ENCODE assay signal across 8 cellular contexts in the genomic region with DNA sequence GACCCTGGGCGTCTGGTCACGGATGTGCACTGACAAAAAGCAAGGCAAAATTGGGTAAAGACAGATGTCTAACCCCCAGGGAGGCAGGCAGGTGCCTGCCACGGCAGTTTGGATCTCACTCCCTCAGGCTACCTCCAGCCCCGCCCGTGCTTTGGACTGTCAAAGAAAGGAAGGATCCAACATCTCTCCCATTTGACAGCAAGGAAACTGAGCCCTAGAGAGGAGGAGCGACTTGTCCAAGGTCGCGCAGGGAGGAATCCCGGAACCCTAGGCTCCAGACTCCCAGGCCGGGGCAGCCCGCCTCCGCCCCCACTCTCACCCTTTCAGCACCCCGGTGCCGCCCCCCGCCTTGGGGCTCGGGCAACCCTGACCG. TPM values are rescaled to one million over a fixed set of nuclear protein-coding genes. Genes with fewer than 3 reads are reported as not detected.
DNase-seq lines count a peak whose midpoint lies in the region; ATAC-seq and TF ChIP-seq lines count a peak whose summit lies in the region.

No MANE protein-coding gene starts in this region.

- peak overlapping the region; percentile 86 to 92 for H3K4me3 Mint-ChIP-seq in effector memory CD8-positive, alpha-beta T cell
- H3K4me3 Mint-ChIP-seq in natural killer cell, result peak overlapping the region; percentile 97

- TF ChIP-seq CTCF in AG04449 (IDR thresholded peaks at IDR 0.05; ENCODE audit: insufficient read depth, low read length, missing control alignments) (no peak), natural killer cell (IDR thresholded peaks at IDR 0.05) (no peak)

- CTCF ChIA-PET in AG04449 (lab: Yijun Ruan, JAX), result interaction anchor here (1.5 kb wide), 1 partner anchor 79 kb away, joined by 3 read pairs; no protein-coding TSS in a partner anchor

- intact Hi-C loops in natural killer cell (cut with micrococcal nuclease), result loop anchor here (2.0 to 5.0 kb wide), 2 partner anchors 248 to 523 kb away; a partner anchor contains a TSS

- H3K27me3 Mint-ChIP-seq in effector memory CD8-positive, alpha-beta T cell, result no peaks in the 10 kb centered on the region
- no peaks in the 10 kb centered on the region for H3K27me3 Mint-ChIP-seq in natural killer cell (ENCODE audit: low read depth in 2 of 2)

- DNase-seq in AG04449 (ENCODE audit: low read depth, low spot score), result no peak
- DNase-seq in NCI-H748 (lab: John Stamatoyannopoulos, UW; ENCODE audit: unreplicated experiment), result peak; percentile 85
- DNase-seq in effector memory CD8-positive, alpha-beta T cell, result no peak
- DNase-seq in natural killer cell, result no peak
- no peak for DNase-seq in NK-92 treated with Interleukin-12 subunit alpha and Interleukin-12 subunit beta, amount 100 ng/mL, for 24 hours (lab: John Stamatoyannopoulos, UW)
- no peak for DNase-seq in GM19240 (ENCODE audit: insufficient read length, low spot score)

- H3K27ac Mint-ChIP-seq in effector memory CD8-positive, alpha-beta T cell, result peak overlapping the region; percentile 96 to 97
- H3K27ac Mint-ChIP-seq in natural killer cell, result peak overlapping the region; percentile 91 to 95

- H3K36me3 Mint-ChIP-seq in effector memory CD8-positive, alpha-beta T cell (ENCODE audit: insufficient read depth), result peaks cover 52% of the 10 kb centered on the region
- no peaks in the 10 kb centered on the region for H3K36me3 Mint-ChIP-seq in natural killer cell

- no peaks in the 10 kb centered on the region for H3K9me3 Mint-ChIP-seq in effector memory CD8-positive, alpha-beta T cell
- no peaks in the 10 kb centered on the region for H3K9me3 Mint-ChIP-seq in natural killer cell

- peaks cover 16 to 27% of the 10 kb centered on the region in 2 donors for H3K4me1 Mint-ChIP-seq in effector memory CD8-positive, alpha-beta T cell (ENCODE audit: low read depth in 2 of 2)
- H3K4me1 Mint-ChIP-seq in natural killer cell, result peaks cover 22 to 24% of the 10 kb centered on the region in 2 donors

- POLR2A ChIA-PET in AG04449 (lab: Yijun Ruan, JAX), result no interaction called here

- peak; percentile 50 for ATAC-seq in GM18511 (IDR thresholded peaks at IDR 0.05; ENCODE audit: unreplicated experiment)
- ATAC-seq in HG02943 (IDR thresholded peaks at IDR 0.05; ENCODE audit: low read depth, unreplicated experiment), result peak; percentile 38
- peak; percentile 2 for ATAC-seq in effector memory CD8-positive, alpha-beta T cell (replicated peaks)
- ATAC-seq in natural killer cell, result no peak

- H3K4me3 ChIP-seq in AG04449 (ENCODE audit: low read depth, low read length), result peak overlapping the region; percentile 77

RNA-seq across cellular contexts. Expression of a gene that starts 0.4 kb away (rescaled TPM):
- total RNA-seq in natural killer cell, result 10 to 100 TPM; 21.5 to 32.4 (median 27.0) TPM

Comparison
In these comparisons a context has a peak if more than half of its experiments do, and no peak if none do; other contexts are left out.
1. ATAC-seq: peak in GM18511 (single experiment), HG02943 (single experiment) and effector memory CD8-positive, alpha-beta T cell (single experiment); none in natural killer cell (0 of 3).